In genomic region chr1:51675177-51675780, GRCh38 we compare ENCODE assay signal across 15 cellular contexts. TPM values are rescaled to one million over a fixed set of nuclear protein-coding genes. Genes with fewer than 3 reads are reported as not detected.
A peak's percentile ranks its signal among the peaks of the same experiment; 100 is the strongest.
DNase-seq lines count a peak whose midpoint lies in the region; ATAC-seq, FAIRE-seq and TF ChIP-seq lines count a peak whose summit lies in the region.
"Had no signal": no experiment of that assay in that cellular context is flagged by ENCODE, and none has a peak within 500 bp of the region (broad histone marks: within the 10 kb centered on the region; RNA-seq: fewer than 3 reads in every experiment).

No MANE protein-coding gene starts in this region.

- no peaks in the 10 kb centered on the region for H3K9me3 ChIP-seq in mammary epithelial cell (replicated peaks; ENCODE audit: insufficient read depth, low read length)
- H3K9me3 ChIP-seq in RWPE2 (ENCODE audit: severe bottlenecking), result no peaks in the 10 kb centered on the region
- no peaks in the 10 kb centered on the region for H3K9me3 ChIP-seq in keratinocyte (ENCODE audit: control insufficient read depth, low read depth, low read length)
- no peaks in the 10 kb centered on the region for H3K9me3 ChIP-seq in psoas muscle
- no peaks in the 10 kb centered on the region for H3K9me3 ChIP-seq in gastroesophageal sphincter

- ATAC-seq in RWPE2 (ENCODE audit: low read depth) (peak; percentile 66; the same call in 2 of the 3 replicates), HG02981 (IDR thresholded peaks at IDR 0.05; ENCODE audit: unreplicated experiment) (no peak), psoas muscle (no peak), gastroesophageal sphincter (no peak)
- ATAC-seq: Right ventricle myocardium inferior had no signal

- H3K9me3 Mint-ChIP-seq in MCF 10A (ENCODE audit: unreplicated experiment), result no peaks in the 10 kb centered on the region

- no peak for TF ChIP-seq POLR2A in gastroesophageal sphincter (IDR thresholded peaks at IDR 0.05)

- no peaks in the 10 kb centered on the region for H3K27me3 Mint-ChIP-seq in MCF 10A (ENCODE audit: insufficient read depth, unreplicated experiment)

- peak; percentile 46 for DNase-seq in mammary epithelial cell
- no peak for DNase-seq in MCF 10A (ENCODE audit: unreplicated experiment)
- no peak for DNase-seq in RWPE2 (ENCODE audit: low spot score)
- no peak for DNase-seq in keratinocyte (ENCODE audit: low read depth, low spot score)
- DNase-seq in psoas muscle, result no peak
- DNase-seq in activated T-cell treated with anti-CD3 and anti-CD28 coated beads for 4 hours, result no peak
- DNase-seq: C1 segment of cervical spinal cord, NCI-H1092, NCI-H2081 treated with DMSO at 0.1 percent for 48 hours, NCI-H2227 treated with DMSO at 0.1 percent for 48 hours, NCI-H524 had no signal

- H2AFZ ChIP-seq in mammary epithelial cell (ENCODE audit: low read depth, low read length), result no peak overlapping the region
- H2AFZ ChIP-seq in keratinocyte (ENCODE audit: control insufficient read depth, low read length), result no peak overlapping the region

- H3K9me1 ChIP-seq in keratinocyte (ENCODE audit: control insufficient read depth, extremely low read depth, insufficient read depth, low read length), result no peaks in the 10 kb centered on the region

- POLR2A ChIA-PET in MCF 10A (lab: Yijun Ruan, JAX), result interaction anchor here (0.6 to 1.8 kb wide), 2 partner anchors 15 to 19 kb away, joined by 3 to 8 read pairs; no protein-coding TSS in a partner anchor

- no peak overlapping the region for H3K4me3 ChIP-seq in mammary epithelial cell (replicated peaks in 1 of 3; ENCODE audit: insufficient read depth in 1 of 3, low read depth in 2 of 3, low read length in 3 of 3)
- H3K4me3 ChIP-seq in RWPE2 (ENCODE audit: severe bottlenecking), result no peak overlapping the region
- H3K4me3 ChIP-seq in keratinocyte (ENCODE audit: control insufficient read depth in 2 of 3, extremely low read depth in 1 of 3, insufficient read depth in 2 of 3, low read depth in 1 of 3, low read length in 3 of 3), result no peak overlapping the region
- H3K4me3 ChIP-seq in psoas muscle, result no peak overlapping the region
- no peak overlapping the region for H3K4me3 ChIP-seq in gastroesophageal sphincter

- H3K4me2 ChIP-seq in mammary epithelial cell (ENCODE audit: insufficient read depth, low read depth, low read length) (no peak overlapping the region), keratinocyte (ENCODE audit: control insufficient read depth, extremely low read depth, insufficient read depth, low read depth, low read length) (no peak overlapping the region)
- H3K4me2 ChIP-seq: KMS-11 had no signal

- intact Hi-C loops in mammary epithelial cell (cut with micrococcal nuclease) (no loop called here), MCF 10A (cut with micrococcal nuclease) (no loop called here), psoas muscle (cut with DNase I) (loop anchor here in 1 of 2 donors (10.0 kb wide), 1 partner anchor 250 kb away; no protein-coding TSS in a partner anchor)

- CTCF ChIA-PET in mammary epithelial cell (lab: Charles Lee; ENCODE audit: low non-redundant PET), result no interaction called here
- CTCF ChIA-PET in MCF 10A (lab: Yijun Ruan, JAX), result interaction anchor here (1.0 kb wide), 1 partner anchor 94 kb away, joined by 3 read pairs; no protein-coding TSS in a partner anchor

- H3K4me3 Mint-ChIP-seq in MCF 10A (ENCODE audit: unreplicated experiment), result no peak overlapping the region

- in situ Hi-C loops in mammary epithelial cell (cut with MboI; ENCODE audit: low sequenced_read_pairs in 2 of 2), result no loop called here

- no peaks in the 10 kb centered on the region for H3K36me3 ChIP-seq in mammary epithelial cell (ENCODE audit: insufficient read depth, low read length)
- H3K36me3 ChIP-seq in RWPE2 (ENCODE audit: low read depth), result no peaks in the 10 kb centered on the region; the same call in 1 of the 2 replicates
- no peaks in the 10 kb centered on the region for H3K36me3 ChIP-seq in keratinocyte (ENCODE audit: control insufficient read depth in 2 of 2, extremely low read depth in 1 of 2, insufficient read depth in 2 of 2, low read length in 2 of 2)
- H3K36me3 ChIP-seq in psoas muscle (ENCODE audit: insufficient read depth in 1 of 2, low read depth in 1 of 2), result peaks cover 0 to 11% of the 10 kb centered on the region in 2 donors
- H3K36me3 ChIP-seq in gastroesophageal sphincter, result no peaks in the 10 kb centered on the region

- no peak overlapping the region for H3K27ac Mint-ChIP-seq in MCF 10A (ENCODE audit: low read depth, unreplicated experiment)

- H3K9ac ChIP-seq in mammary epithelial cell (ENCODE audit: insufficient read depth, low read length), result no peak overlapping the region
- H3K9ac ChIP-seq in keratinocyte (ENCODE audit: control insufficient read depth, extremely low read depth, insufficient read depth, low read length), result no peak overlapping the region
- H3K9ac ChIP-seq: KMS-11 had no signal

- H3K4me1 Mint-ChIP-seq in MCF 10A (ENCODE audit: insufficient read depth, unreplicated experiment), result peaks cover 7% of the 10 kb centered on the region

- FAIRE-seq in keratinocyte (lab: Jason Lieb, UNC), result peak; percentile 75

- no peak for TF ChIP-seq CTCF in mammary epithelial cell (conservative IDR thresholded peaks at IDR 0.05 in 1 of 2, IDR thresholded peaks at IDR 0.05 in 1 of 2; ENCODE audit: extremely low read depth in 1 of 2, insufficient read depth in 1 of 2, low read depth in 1 of 2, low read length in 2 of 2)
- TF ChIP-seq CTCF in MCF 10A (IDR thresholded peaks at IDR 0.05; ENCODE audit: unreplicated experiment), result no peak
- TF ChIP-seq CTCF in RWPE2 (IDR thresholded peaks at IDR 0.05; ENCODE audit: poor library complexity, severe bottlenecking), result no peak
- no peak for TF ChIP-seq CTCF in keratinocyte (optimal IDR thresholded peaks at IDR 0.05 in 1 of 3, IDR thresholded peaks at IDR 0.05 in 1 of 3, conservative IDR thresholded peaks at IDR 0.05 in 1 of 3; ENCODE audit: extremely low read depth in 1 of 3, insufficient read depth in 2 of 3, low read length in 3 of 3)
- TF ChIP-seq CTCF in psoas muscle (IDR thresholded peaks at IDR 0.05), result no peak
- no peak for TF ChIP-seq CTCF in gastroesophageal sphincter (IDR thresholded peaks at IDR 0.05)

- H3K4me1 ChIP-seq in mammary epithelial cell (ENCODE audit: insufficient read depth, low read length) (peaks cover 9% of the 10 kb centered on the region), RWPE2 (ENCODE audit: insufficient read depth, poor library complexity, severe bottlenecking) (peaks cover 14% of the 10 kb centered on the region), keratinocyte (ENCODE audit: control insufficient read depth, extremely low read depth, insufficient read depth, low read length) (peaks cover 6% of the 10 kb centered on the region), psoas muscle (peaks cover 38% of the 10 kb centered on the region), gastroesophageal sphincter (peaks cover 0 to 6% (median 0%) of the 10 kb centered on the region in 3 donors)

- no peak for TF ChIP-seq EP300 in gastroesophageal sphincter (IDR thresholded peaks at IDR 0.05)

- no peaks in the 10 kb centered on the region for H3K27me3 ChIP-seq in mammary epithelial cell (ENCODE audit: insufficient read depth, low read length)
- no peaks in the 10 kb centered on the region for H3K27me3 ChIP-seq in RWPE2 (ENCODE audit: insufficient read depth, poor library complexity, severe bottlenecking)
- H3K27me3 ChIP-seq in keratinocyte (ENCODE audit: control insufficient read depth, extremely low read depth, insufficient read depth, low read length), result no peaks in the 10 kb centered on the region
- H3K27me3 ChIP-seq in psoas muscle (ENCODE audit: insufficient read depth in 3 of 3, low read length in 2 of 3), result no peaks in the 10 kb centered on the region
- H3K27me3 ChIP-seq in gastroesophageal sphincter, result no peaks in the 10 kb centered on the region

- BruUV-seq in mammary epithelial cell (replicated peaks; lab: Mats Ljungman, UMichigan) (no TSS peak), MCF 10A (replicated peaks; lab: Mats Ljungman, UMichigan) (no TSS peak)

- peaks cover 18% of the 10 kb centered on the region for H3K79me2 ChIP-seq in mammary epithelial cell (ENCODE audit: insufficient read depth, low read length)
- H3K79me2 ChIP-seq in keratinocyte (ENCODE audit: control insufficient read depth, insufficient read depth, low read length), result peaks cover 20% of the 10 kb centered on the region

- 84% methylated on average over 2 of the region's 2 CpGs for WGBS in mammary epithelial cell (ENCODE audit: low coverage, missing lambda C conversion rate)
- 95 to 98% (median 96%) methylated on average over 2 of the region's 2 CpGs for WGBS in psoas muscle, 3 donors
- 88 to 95% methylated on average over 2 of the region's 2 CpGs for WGBS in gastroesophageal sphincter (ENCODE audit: low coverage in 1 of 2), 2 donors

- H4K20me1 ChIP-seq in mammary epithelial cell (ENCODE audit: insufficient read depth, low read length), result no peaks in the 10 kb centered on the region
- H4K20me1 ChIP-seq in keratinocyte (ENCODE audit: control insufficient read depth, extremely low read depth, insufficient read depth, low read length), result peaks cover 3% of the 10 kb centered on the region

- dilution Hi-C loops in mammary epithelial cell (cut with HindIII; ENCODE audit: low sequenced_read_pairs) (no loop called here), keratinocyte (cut with MboI; ENCODE audit: extremely low pct_ligation_motif_present, low sequenced_read_pairs) (no loop called here)

- H3K27ac ChIP-seq in mammary epithelial cell (ENCODE audit: insufficient read depth, low read depth, low read length), result no peak overlapping the region
- no peak overlapping the region for H3K27ac ChIP-seq in RWPE2 (ENCODE audit: poor library complexity, severe bottlenecking)
- no peak overlapping the region for H3K27ac ChIP-seq in keratinocyte (ENCODE audit: control insufficient read depth, insufficient read depth, low read length)
- H3K27ac ChIP-seq in psoas muscle, result no peak overlapping the region
- H3K27ac ChIP-seq in gastroesophageal sphincter, result no peak overlapping the region
- H3K27ac ChIP-seq: KMS-11 had no signal

- no peaks in the 10 kb centered on the region for H3K36me3 Mint-ChIP-seq in MCF 10A (ENCODE audit: insufficient read depth, unreplicated experiment)

RNA-seq across cellular contexts. Expression of gene OSBPL9, which starts 58.4 kb away (rescaled TPM):
- total RNA-seq in mammary epithelial cell (10 to 100 TPM; 59.0 to 87.5 TPM), MCF 10A (2022) (51.7 and 60.4 TPM in 2 replicates), psoas muscle (100 to 1,000 TPM in 1 of 4 donors, 10 to 100 TPM in 3; 32.5 to 141 (median 52.0) TPM), gastroesophageal sphincter (100 to 1,000 TPM in 1 of 4 donors, 10 to 100 TPM in 3; 56.9 to 110 (median 78.3) TPM)
- polyA plus RNA-seq in mammary epithelial cell (42.2 TPM), keratinocyte (49.1 to 68.0 TPM (median 62.7 TPM) in 3 replicates), psoas muscle (10 to 100 TPM; 15.6 to 84.8 (median 60.6) TPM)
- polyA minus RNA-seq in mammary epithelial cell (129 TPM), keratinocyte (82.5 to 90.1 TPM (median 90.1 TPM) in 3 replicates)
- 33.5 TPM for polyA plus RNA-seq in keratinocyte (2011; ENCODE audit: low read depth)
- 33.1 and 74.8 TPM in 2 replicates for polyA plus RNA-seq in keratinocyte (2011; cell fraction: cytosol; rRNA removed)
- polyA plus RNA-seq in keratinocyte (2011; cell fraction: nucleus; rRNA removed), result 63.3 and 70.7 TPM in 2 replicates
- polyA plus RNA-seq in keratinocyte (2012; ENCODE audit: low replicate concordance), result 36.3 and 38.4 TPM in 2 replicates
- 42.0 TPM for polyA minus RNA-seq in keratinocyte (2011; cell fraction: cytosol; rRNA and poly(A)+ RNA removed)
- 71.3 and 98.7 TPM in 2 replicates for polyA minus RNA-seq in keratinocyte (2011; cell fraction: nucleus; rRNA and poly(A)+ RNA removed)
